Comparison of ENCODE assay signal across 10 cellular contexts in genomic region chr16:71626858-71627213, GRCh38. TPM values are rescaled to one million over a fixed set of nuclear protein-coding genes. Genes with fewer than 3 reads are reported as not detected.
DNase-seq lines count a peak whose midpoint lies in the region; ATAC-seq and TF ChIP-seq lines count a peak whose summit lies in the region.
"Had no signal": no experiment of that assay in that cellular context is flagged by ENCODE, and none has a peak within 500 bp of the region (broad histone marks: within the 10 kb centered on the region; RNA-seq: fewer than 3 reads in every experiment).

No MANE protein-coding gene starts in this region.

- H3K27ac ChIP-seq in CD8-positive, alpha-beta T cell (ENCODE audit: low read depth, low read length), result no peak overlapping the region

- no peaks in the 10 kb centered on the region for H3K36me3 ChIP-seq in CD8-positive, alpha-beta T cell (ENCODE audit: insufficient read depth, low read length)

- peaks cover 12% of the 10 kb centered on the region for H3K27me3 ChIP-seq in CD8-positive, alpha-beta T cell (ENCODE audit: insufficient read depth, low read length)

- no peaks in the 10 kb centered on the region for H3K9me3 ChIP-seq in CD8-positive, alpha-beta T cell (ENCODE audit: low read length)

- H3K4me1 Mint-ChIP-seq in CD8-positive, alpha-beta T cell (ENCODE audit: low read depth), result peaks cover 6% of the 10 kb centered on the region
- peaks cover 22% of the 10 kb centered on the region for H3K4me1 Mint-ChIP-seq in nephron
- peaks cover 11% of the 10 kb centered on the region for H3K4me1 Mint-ChIP-seq in activated CD4-positive, alpha-beta memory T cell treated with anti-CD3 and anti-CD28 coated beads, Interleukin-2, amount 10 ng/mL, durations not matched to agents 7 days and 5 days

- peaks cover 6% of the 10 kb centered on the region for H3K4me1 ChIP-seq in CD8-positive, alpha-beta T cell (ENCODE audit: insufficient read depth, low read length)

- no peaks in the 10 kb centered on the region for H3K9me3 Mint-ChIP-seq in CD8-positive, alpha-beta T cell
- H3K9me3 Mint-ChIP-seq in nephron, result peaks cover 3% of the 10 kb centered on the region
- H3K9me3 Mint-ChIP-seq in activated CD4-positive, alpha-beta memory T cell treated with anti-CD3 and anti-CD28 coated beads, Interleukin-2, amount 10 ng/mL, durations not matched to agents 7 days and 5 days, result no peaks in the 10 kb centered on the region
- H3K9me3 Mint-ChIP-seq: activated T-helper 17 cell treated with anti-CD3 and anti-CD28 coated beads, Interleukin-2, amount 50 U/mL, for 72 hours had no signal

- peak overlapping the region; percentile 50 for H3K4me3 Mint-ChIP-seq in CD8-positive, alpha-beta T cell
- H3K4me3 Mint-ChIP-seq in nephron, result peak overlapping the region; percentile 72 to 83 (median 74)
- H3K4me3 Mint-ChIP-seq in activated CD4-positive, alpha-beta memory T cell treated with anti-CD3 and anti-CD28 coated beads, Interleukin-2, amount 10 ng/mL, durations not matched to agents 7 days and 5 days, result no peak overlapping the region
- H3K4me3 Mint-ChIP-seq: activated T-helper 17 cell treated with anti-CD3 and anti-CD28 coated beads, Interleukin-2, amount 50 U/mL, for 72 hours had no signal

- no peak for TF ChIP-seq CTCF in CD8-positive, alpha-beta T cell (IDR thresholded peaks at IDR 0.05)
- no peak for TF ChIP-seq CTCF in LNCaP clone FGC (IDR thresholded peaks at IDR 0.05; ENCODE audit: control insufficient read depth, extremely low read depth, insufficient read depth)
- no peak for TF ChIP-seq CTCF in epithelial cell of proximal tubule (conservative IDR thresholded peaks at IDR 0.05; ENCODE audit: low read depth, low read length)
- TF ChIP-seq CTCF in nephron (IDR thresholded peaks at IDR 0.05; ENCODE audit: unreplicated experiment in 3 of 3), result no peak

- intact Hi-C loops in CD8-positive, alpha-beta T cell (cut with DNase I, micrococcal nuclease), result no loop called here

- no peak for ATAC-seq in CD8-positive, alpha-beta T cell
- ATAC-seq in HG02938 (IDR thresholded peaks at IDR 0.05; ENCODE audit: unreplicated experiment), result no peak

- CTCF ChIA-PET in CD8-positive, alpha-beta T cell (lab: Charles Lee), result no interaction called here
- CTCF ChIA-PET in activated CD4-positive, alpha-beta memory T cell treated with anti-CD3 and anti-CD28 coated beads, Interleukin-2, amount 10 ng/mL, durations not matched to agents 7 days and 5 days (lab: Charles Lee), result no interaction called here

- DNase-seq in CD8-positive, alpha-beta T cell, result no peak
- DNase-seq in LNCaP clone FGC (ENCODE audit: low read depth) (no peak), epithelial cell of proximal tubule (ENCODE audit: low read depth) (no peak), medulla oblongata (ENCODE audit: extremely low spot score) (no peak), NCI-H1436 (lab: John Stamatoyannopoulos, UW) (no peak)
- DNase-seq in activated CD4-positive, alpha-beta memory T cell treated with anti-CD3 and anti-CD28 coated beads, Interleukin-2, amount 10 ng/mL, durations not matched to agents 7 days and 5 days, result no peak

- POLR2A ChIA-PET in CD8-positive, alpha-beta T cell (lab: Charles Lee), result no interaction called here
- POLR2A ChIA-PET in activated CD4-positive, alpha-beta memory T cell treated with anti-CD3 and anti-CD28 coated beads, Interleukin-2, amount 10 ng/mL, durations not matched to agents 7 days and 5 days (lab: Charles Lee), result no interaction called here

- no peaks in the 10 kb centered on the region for H3K36me3 Mint-ChIP-seq in CD8-positive, alpha-beta T cell
- H3K36me3 Mint-ChIP-seq in nephron (ENCODE audit: low read depth), result peaks cover 3% of the 10 kb centered on the region
- H3K36me3 Mint-ChIP-seq in activated CD4-positive, alpha-beta memory T cell treated with anti-CD3 and anti-CD28 coated beads, Interleukin-2, amount 10 ng/mL, durations not matched to agents 7 days and 5 days (ENCODE audit: low read depth), result no peaks in the 10 kb centered on the region

- H3K4me3 ChIP-seq in CD8-positive, alpha-beta T cell (ENCODE audit: low read depth, low read length), result peak overlapping the region; percentile 48
- H3K4me3 ChIP-seq in LNCaP clone FGC (ENCODE audit: low read depth, low read length), result peak overlapping the region; percentile 90
- H3K4me3 ChIP-seq in epithelial cell of proximal tubule (ENCODE audit: low read depth, low read length), result peak overlapping the region; percentile 56

- peaks cover 20% of the 10 kb centered on the region for H3K27me3 Mint-ChIP-seq in CD8-positive, alpha-beta T cell (ENCODE audit: low read depth)
- H3K27me3 Mint-ChIP-seq in nephron (ENCODE audit: low read depth), result peaks cover 39% of the 10 kb centered on the region
- peaks cover 10% of the 10 kb centered on the region for H3K27me3 Mint-ChIP-seq in activated CD4-positive, alpha-beta memory T cell treated with anti-CD3 and anti-CD28 coated beads, Interleukin-2, amount 10 ng/mL, durations not matched to agents 7 days and 5 days
- H3K27me3 Mint-ChIP-seq: activated T-helper 17 cell treated with anti-CD3 and anti-CD28 coated beads, Interleukin-2, amount 50 U/mL, for 72 hours had no signal

- no peak overlapping the region for H3K27ac Mint-ChIP-seq in CD8-positive, alpha-beta T cell
- H3K27ac Mint-ChIP-seq in nephron, result no peak overlapping the region
- H3K27ac Mint-ChIP-seq in activated CD4-positive, alpha-beta memory T cell treated with anti-CD3 and anti-CD28 coated beads, Interleukin-2, amount 10 ng/mL, durations not matched to agents 7 days and 5 days, result no peak overlapping the region
- H3K27ac Mint-ChIP-seq: activated T-helper 17 cell treated with anti-CD3 and anti-CD28 coated beads, Interleukin-2, amount 50 U/mL, for 72 hours had no signal

RNA-seq across cellular contexts. Expression of gene MARVELD3, which starts 0.9 kb away (rescaled TPM):
- not detected for total RNA-seq in CD8-positive, alpha-beta T cell
- 2.2 and 7.9 TPM in 2 replicates for total RNA-seq in epithelial cell of proximal tubule
- under 1 TPM; 0.15 TPM for total RNA-seq in activated CD4-positive, alpha-beta memory T cell treated with anti-CD3 and anti-CD28 coated beads, Interleukin-2, amount 10 ng/mL, durations not matched to agents 7 days and 5 days
- total RNA-seq: activated T-helper 17 cell treated with anti-CD3 and anti-CD28 coated beads, Interleukin-2, amount 50 U/mL, for 72 hours; mesenteric fat pad had no signal

RNA-seq across cellular contexts. Expression of gene TAT, which starts 49.9 kb away (rescaled TPM):
- not detected for total RNA-seq in CD8-positive, alpha-beta T cell
- total RNA-seq in epithelial cell of proximal tubule, result not detected in 2 replicates
- not detected for total RNA-seq in activated CD4-positive, alpha-beta memory T cell treated with anti-CD3 and anti-CD28 coated beads, Interleukin-2, amount 10 ng/mL, durations not matched to agents 7 days and 5 days
- total RNA-seq: activated T-helper 17 cell treated with anti-CD3 and anti-CD28 coated beads, Interleukin-2, amount 50 U/mL, for 72 hours; mesenteric fat pad had no signal
